14 cellular contexts compared by ENCODE assay signal in genomic region chr10:17075975-17076374, GRCh38. TPM values are rescaled to one million over a fixed set of nuclear protein-coding genes. Genes with fewer than 3 reads are reported as not detected.
DNase-seq lines count a peak whose midpoint lies in the region; ATAC-seq and TF ChIP-seq lines count a peak whose summit lies in the region.
"Had no signal": no experiment of that assay in that cellular context is flagged by ENCODE, and none has a peak within 500 bp of the region (broad histone marks: within the 10 kb centered on the region; RNA-seq: fewer than 3 reads in every experiment).

No MANE protein-coding gene starts in this region.

- H3F3A ChIP-seq in neural cell (ENCODE audit: insufficient read depth, low read length, poor library complexity, severe bottlenecking): no peaks in the 10 kb centered on the region

- H3K18ac ChIP-seq in H9 (ENCODE audit: insufficient read length, low read depth, low read length): no peak overlapping the region

- H3K4me1 ChIP-seq in esophagus muscularis mucosa (peaks cover 8 to 23% (median 17%) of the 10 kb centered on the region in 4 donors), H9 (ENCODE audit: insufficient read depth, low read length) (peaks cover 5% of the 10 kb centered on the region; the same call in 1 of the 2 replicates)
- H3K4me1 ChIP-seq in CD4-positive, alpha-beta memory T cell (ENCODE audit: insufficient read depth, low read length): no peaks in the 10 kb centered on the region

- no peaks in the 10 kb centered on the region for H3K79me1 ChIP-seq in H9 (ENCODE audit: insufficient read depth, low read depth, low read length, poor library complexity, severe bottlenecking)

- H3K4me3 ChIP-seq in esophagus muscularis mucosa: no peak overlapping the region
- H3K4me3 ChIP-seq in neural cell (ENCODE audit: low read length): no peak overlapping the region
- H3K4me3 ChIP-seq in CD4-positive, alpha-beta memory T cell (ENCODE audit: low read length in 2 of 2): no peak overlapping the region
- H3K4me3 ChIP-seq: dorsolateral prefrontal cortex had no signal

- H3K4me2 ChIP-seq in neural cell (ENCODE audit: low read length): peak overlapping the region; percentile 27
- no peak overlapping the region for H3K4me2 ChIP-seq in H9 (ENCODE audit: insufficient read depth, insufficient read length, low read length)

- H3T11ph ChIP-seq in H9 (ENCODE audit: low read length): no peak overlapping the region

- H3K27me3 Mint-ChIP-seq in activated naive CD8-positive, alpha-beta T cell: no peaks in the 10 kb centered on the region
- H3K27me3 Mint-ChIP-seq in activated naive CD8-positive, alpha-beta T cell treated with anti-CD3 and anti-CD28 coated beads for 36 hours: no peaks in the 10 kb centered on the region
- H3K27me3 Mint-ChIP-seq in H9 (ENCODE audit: low read depth): no peaks in the 10 kb centered on the region
- no peaks in the 10 kb centered on the region for H3K27me3 Mint-ChIP-seq in CD4-positive, alpha-beta memory T cell
- H3K27me3 Mint-ChIP-seq: activated CD4-positive, alpha-beta T cell treated with anti-CD3 and anti-CD28 coated beads, Interleukin-2, amount 10 ng/mL, durations not matched to agents 24 days and 14 days had no signal

- no peak overlapping the region for H4K8ac ChIP-seq in H9 (replicated peaks; ENCODE audit: insufficient read length, low read depth, low read length)

- peaks cover 26% of the 10 kb centered on the region for H3K4me1 Mint-ChIP-seq in activated naive CD8-positive, alpha-beta T cell (ENCODE audit: low read depth)
- H3K4me1 Mint-ChIP-seq in activated naive CD8-positive, alpha-beta T cell treated with anti-CD3 and anti-CD28 coated beads for 36 hours: peaks cover 28% of the 10 kb centered on the region
- peaks cover 12 to 14% of the 10 kb centered on the region in 2 experiments for H3K4me1 Mint-ChIP-seq in H9
- H3K4me1 Mint-ChIP-seq in CD4-positive, alpha-beta memory T cell: peaks cover 0 to 4% (median 2%) of the 10 kb centered on the region in 4 donors

- H2BK120ac ChIP-seq in H9 (ENCODE audit: low read depth, low read length, poor library complexity, severe bottlenecking): no peak overlapping the region

- TF ChIP-seq CTCF in esophagus muscularis mucosa (IDR thresholded peaks at IDR 0.05) (no peak), neural cell (IDR thresholded peaks at IDR 0.05; ENCODE audit: poor library complexity, severe bottlenecking) (no peak), H9 (conservative IDR thresholded peaks at IDR 0.05) (no peak)

- H3K27ac ChIP-seq in esophagus muscularis mucosa (replicated peaks in 1 of 4) (peak overlapping the region; percentile 32 to 64 (median 42)), neural cell (ENCODE audit: low read length) (peak overlapping the region; percentile 69), H9 (ENCODE audit: insufficient read length, low read depth, low read length) (no peak overlapping the region)
- H3K27ac ChIP-seq in CD4-positive, alpha-beta memory T cell (ENCODE audit: low read depth, low read length): no peak overlapping the region

- H2BK15ac ChIP-seq in H9 (ENCODE audit: low read depth, low read length): no peak overlapping the region

- H3K56ac ChIP-seq in H9 (ENCODE audit: insufficient read length, low read depth, low read length): no peak overlapping the region

- H3K4ac ChIP-seq in H9 (ENCODE audit: low read depth, low read length): no peak overlapping the region

- peak overlapping the region; percentile 47 for H3K27ac Mint-ChIP-seq in activated naive CD8-positive, alpha-beta T cell
- H3K27ac Mint-ChIP-seq in activated naive CD8-positive, alpha-beta T cell treated with anti-CD3 and anti-CD28 coated beads for 36 hours: no peak overlapping the region
- H3K27ac Mint-ChIP-seq in H9: no peak overlapping the region
- peak overlapping the region in 3 of 7 donors; percentile 17 to 53 (median 48) for H3K27ac Mint-ChIP-seq in CD4-positive, alpha-beta memory T cell
- H3K27ac Mint-ChIP-seq: activated CD4-positive, alpha-beta T cell treated with anti-CD3 and anti-CD28 coated beads, Interleukin-2, amount 10 ng/mL, durations not matched to agents 24 days and 14 days had no signal

- H3K79me2 ChIP-seq in neural cell (replicated peaks; ENCODE audit: insufficient read depth, low read length) (no peaks in the 10 kb centered on the region), H9 (ENCODE audit: insufficient read depth, low read length) (no peaks in the 10 kb centered on the region)

- ATAC-seq in HG03520 (IDR thresholded peaks at IDR 0.05; ENCODE audit: unreplicated experiment): no peak

- H3K27me3 ChIP-seq in esophagus muscularis mucosa (no peaks in the 10 kb centered on the region), neural cell (ENCODE audit: insufficient read depth, low read depth, low read length) (no peaks in the 10 kb centered on the region), H9 (ENCODE audit: insufficient read depth, low read length) (no peaks in the 10 kb centered on the region)
- no peaks in the 10 kb centered on the region for H3K27me3 ChIP-seq in CD4-positive, alpha-beta memory T cell (ENCODE audit: insufficient read depth, low read length)
- H3K27me3 ChIP-seq: dorsolateral prefrontal cortex had no signal

- TF ChIP-seq RAD21 in neural cell (conservative IDR thresholded peaks at IDR 0.05): no peak

- H3K14ac ChIP-seq in H9 (ENCODE audit: insufficient read depth, low read length): no peak overlapping the region

- H2BK5ac ChIP-seq in H9 (ENCODE audit: insufficient read length, low read length): no peak overlapping the region

- H4K20me1 ChIP-seq in neural cell (ENCODE audit: insufficient read depth) (no peaks in the 10 kb centered on the region), H9 (ENCODE audit: control insufficient read depth, insufficient read depth, insufficient read length) (no peaks in the 10 kb centered on the region)

- H3K4me3 Mint-ChIP-seq in activated naive CD8-positive, alpha-beta T cell: no peak overlapping the region
- no peak overlapping the region for H3K4me3 Mint-ChIP-seq in activated naive CD8-positive, alpha-beta T cell treated with anti-CD3 and anti-CD28 coated beads for 36 hours
- no peak overlapping the region for H3K4me3 Mint-ChIP-seq in H9
- no peak overlapping the region for H3K4me3 Mint-ChIP-seq in CD4-positive, alpha-beta memory T cell
- H3K4me3 Mint-ChIP-seq: activated CD4-positive, alpha-beta T cell treated with anti-CD3 and anti-CD28 coated beads, Interleukin-2, amount 10 ng/mL, durations not matched to agents 24 days and 14 days had no signal

- H3K36me3 ChIP-seq in esophagus muscularis mucosa (no peaks in the 10 kb centered on the region), neural cell (ENCODE audit: insufficient read depth, low read length) (no peaks in the 10 kb centered on the region)
- no peaks in the 10 kb centered on the region for H3K36me3 ChIP-seq in CD4-positive, alpha-beta memory T cell (ENCODE audit: insufficient read depth, low read length)

- no peak overlapping the region for H4K5ac ChIP-seq in H9 (ENCODE audit: insufficient read length, low read depth, low read length)

- peaks cover 10% of the 10 kb centered on the region for H3K36me3 Mint-ChIP-seq in activated naive CD8-positive, alpha-beta T cell
- H3K36me3 Mint-ChIP-seq in activated naive CD8-positive, alpha-beta T cell treated with anti-CD3 and anti-CD28 coated beads for 36 hours: peaks cover 12% of the 10 kb centered on the region
- H3K36me3 Mint-ChIP-seq in H9 (ENCODE audit: insufficient read depth in 1 of 3, low read depth in 3 of 3): no peaks in the 10 kb centered on the region
- peaks cover 10 to 14% of the 10 kb centered on the region in 2 donors for H3K36me3 Mint-ChIP-seq in CD4-positive, alpha-beta memory T cell

- H3K9ac ChIP-seq in neural cell (ENCODE audit: low read length) (no peak overlapping the region), H9 (ENCODE audit: extremely low read depth, insufficient read length, low read length) (no peak overlapping the region)

- no peak overlapping the region for H2AFZ ChIP-seq in neural cell (ENCODE audit: low read depth, low read length)
- H2AFZ ChIP-seq in H9 (ENCODE audit: low read length): no peak overlapping the region

- no peaks in the 10 kb centered on the region for H3K9me2 ChIP-seq in neural cell (ENCODE audit: insufficient read depth, low read length)

- H3K23ac ChIP-seq in H9 (ENCODE audit: insufficient read length, low read depth, low read length): no peak overlapping the region

- H2AK5ac ChIP-seq in H9 (ENCODE audit: insufficient read length, low read length): no peak overlapping the region

- no peaks in the 10 kb centered on the region for H3K23me2 ChIP-seq in H9 (ENCODE audit: insufficient read length, low read depth, low read length, poor library complexity, severe bottlenecking)

- H2BK12ac ChIP-seq in H9 (ENCODE audit: insufficient read length, low read depth, low read length): no peak overlapping the region

- intact Hi-C loops in esophagus muscularis mucosa (cut with DNase I): loop anchor here (10.0 kb wide), 1 partner anchor 149 kb away; the partner anchor contains the start of gene VIM
- intact Hi-C loops in CD4-positive, alpha-beta memory T cell (cut with micrococcal nuclease): no loop called here

- WGBS in esophagus muscularis mucosa: 68% methylated on average over 2 of the region's 2 CpGs
- no CpG with 5 or more reads among the region's 2 CpGs for WGBS in H9 (ENCODE audit: extremely low coverage, insufficient read length, low lambda C conversion rate)

- H2BK20ac ChIP-seq in H9 (ENCODE audit: low read depth, low read length, poor library complexity, severe bottlenecking): no peak overlapping the region

- CTCF ChIA-PET in CD4-positive, alpha-beta memory T cell (lab: Charles Lee; ENCODE audit: partially characterized antibody): no interaction called here

- POLR2A ChIA-PET in CD4-positive, alpha-beta memory T cell (lab: Charles Lee; ENCODE audit: partially characterized antibody): no interaction called here

- H3K9me3 ChIP-seq in esophagus muscularis mucosa (no peaks in the 10 kb centered on the region), neural cell (ENCODE audit: low read length) (no peaks in the 10 kb centered on the region), H9 (ENCODE audit: control insufficient read depth, low read depth, low read length) (no peaks in the 10 kb centered on the region)
- H3K9me3 ChIP-seq in CD4-positive, alpha-beta memory T cell (ENCODE audit: control insufficient read depth in 1 of 2, low read length in 2 of 2): no peaks in the 10 kb centered on the region

- TF ChIP-seq EP300 in esophagus muscularis mucosa (IDR thresholded peaks at IDR 0.05) (no peak), neural cell (conservative IDR thresholded peaks at IDR 0.05; ENCODE audit: poor library complexity, severe bottlenecking) (no peak)

- no peak for DNase-seq in activated naive CD8-positive, alpha-beta T cell treated with anti-CD3 and anti-CD28 coated beads for 36 hours
- DNase-seq in esophagus muscularis mucosa (ENCODE audit: extremely low spot score) (no peak), H9 (no peak)
- no peak for DNase-seq in activated CD8-positive, alpha-beta memory T cell treated with anti-CD3 and anti-CD28 coated beads, Interleukin-2, amount 50 U/mL, for 4 hours
- DNase-seq in CD4-positive, alpha-beta memory T cell: no peak
- DNase-seq: activated CD4-positive, alpha-beta T cell treated with anti-CD3 and anti-CD28 coated beads, Interleukin-2, amount 10 ng/mL, durations not matched to agents 24 days and 14 days; activated effector memory CD4-positive, alpha-beta T cell treated with anti-CD3 and anti-CD28 coated beads, Interleukin-2, amount 50 U/mL, for 16 hours; dorsolateral prefrontal cortex; hippocampal formation; NCI-H446 treated with DMSO at 0.1 percent for 48 hours; stimulated activated CD8-positive, alpha-beta memory T cell treated with anti-CD3 and anti-CD28 coated beads, Interleukin-4, amount 100 ng/mL, for 48 hours had no signal

- TF ChIP-seq POLR2A in esophagus muscularis mucosa (IDR thresholded peaks at IDR 0.05; ENCODE audit: low read depth): no peak

- H3K9me3 Mint-ChIP-seq in activated naive CD8-positive, alpha-beta T cell (ENCODE audit: low read depth): no peaks in the 10 kb centered on the region
- no peaks in the 10 kb centered on the region for H3K9me3 Mint-ChIP-seq in activated naive CD8-positive, alpha-beta T cell treated with anti-CD3 and anti-CD28 coated beads for 36 hours
- H3K9me3 Mint-ChIP-seq in H9: no peaks in the 10 kb centered on the region
- no peaks in the 10 kb centered on the region for H3K9me3 Mint-ChIP-seq in CD4-positive, alpha-beta memory T cell
- H3K9me3 Mint-ChIP-seq: activated CD4-positive, alpha-beta T cell treated with anti-CD3 and anti-CD28 coated beads, Interleukin-2, amount 10 ng/mL, durations not matched to agents 24 days and 14 days had no signal

- H4K91ac ChIP-seq in H9 (ENCODE audit: insufficient read length, low read depth, low read length): no peak overlapping the region

RNA-seq across cellular contexts. Expression of gene CUBN, which starts 53.6 kb away (rescaled TPM):
- total RNA-seq in activated naive CD8-positive, alpha-beta T cell treated with anti-CD3 and anti-CD28 coated beads for 36 hours: under 1 TPM; 0.30 to 0.76 TPM
- total RNA-seq in esophagus muscularis mucosa (1 to 10 TPM; 1.3 to 4.6 (median 2.3) TPM), H9 (2021) (0.26 and 0.37 TPM in 2 replicates)
- 7.1 and 8.7 TPM in 2 replicates for polyA plus RNA-seq in neural cell
- polyA minus RNA-seq in neural cell: 9.7 and 10.5 TPM in 2 replicates
- 10 to 100 TPM in 1 of 2 experiments, 1 to 10 TPM in 1; 8.5 to 10.9 TPM for total RNA-seq in CD4-positive, alpha-beta memory T cell
- under 1 TPM in 1 of 2 donors, not detected in 1; 0.49 TPM for polyA plus RNA-seq in CD4-positive, alpha-beta memory T cell

Comparison
In these comparisons a context has a peak if more than half of its experiments do, and no peak if none do; other contexts are left out.
1. H3K27ac ChIP-seq: peak in esophagus muscularis mucosa (4 of 4) and neural cell (single experiment); none in H9 (single experiment) and CD4-positive, alpha-beta memory T cell (single experiment).